In the genomic region with DNA sequence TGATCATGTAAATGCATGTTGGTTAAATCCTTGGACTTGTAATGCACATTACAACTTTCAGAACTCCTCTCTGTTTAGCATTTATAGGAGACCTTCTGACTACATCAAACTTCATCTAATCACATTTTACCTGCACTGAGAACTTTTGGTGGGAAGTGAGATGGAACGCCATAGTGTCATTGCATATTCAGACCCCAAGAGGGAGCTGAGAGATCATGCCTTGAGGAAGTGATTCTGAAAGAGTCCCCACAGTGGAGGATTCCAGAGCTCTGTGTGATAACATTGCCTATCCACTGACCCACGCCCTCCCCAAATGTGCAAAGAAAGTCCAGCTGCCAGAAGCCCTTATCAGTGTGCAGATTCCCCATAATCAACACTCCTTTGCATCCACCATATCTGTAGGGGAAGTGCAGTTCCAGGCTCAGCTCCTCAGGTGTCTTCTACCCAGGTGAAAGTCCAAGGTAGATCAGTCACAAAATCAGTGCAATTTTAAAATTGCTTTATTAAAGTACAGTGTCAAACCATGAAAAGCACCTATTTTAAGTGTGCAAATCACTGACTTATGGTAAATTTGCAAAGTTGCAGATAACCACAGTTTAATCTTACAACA, we compare ENCODE assay signal across 8 cellular contexts.
A peak's percentile ranks its signal among the peaks of the same experiment; 100 is the strongest.
DNase-seq lines count a peak whose midpoint lies in the region; ATAC-seq and TF ChIP-seq lines count a peak whose summit lies in the region.

No MANE protein-coding gene starts in this region.

- intact Hi-C loops in MCF 10A (cut with micrococcal nuclease) = no loop called here
- intact Hi-C loops in breast epithelium (cut with DNase I; ENCODE audit: low total_unique reads) = no loop called here

- BruUV-seq in MCF 10A (replicated peaks; lab: Mats Ljungman, UMichigan) = no TSS peak

- CTCF ChIA-PET in MCF 10A (lab: Yijun Ruan, JAX) = interaction anchor here (0.7 to 1.3 kb wide), 10 partner anchors 10 to 171 kb away, joined by 3 to 5 read pairs (median 3); no protein-coding TSS in a partner anchor

- DNase-seq in MCF 10A (ENCODE audit: unreplicated experiment) (peak; percentile 51), breast epithelium (ENCODE audit: low spot score in 2 of 2) (no peak), MM.1S (peak; percentile 63), astrocyte of the cerebellum (ENCODE audit: low read depth) (no peak), kidney tubule cell (ENCODE audit: low spot score) (peak; percentile 49), HPDE6-E6E7 (ENCODE audit: extremely low spot score) (no peak), dedifferentiated amniotic fluid mesenchymal stem cell (ENCODE audit: extremely low spot score) (no peak)
- DNase-seq in activated naive CD8-positive, alpha-beta T cell treated with anti-CD3 and anti-CD28 coated beads, Interleukin-2, amount 50 U/mL, for 24 hours = no peak

- no peaks in the 10 kb centered on the region for H3K79me2 ChIP-seq in MM.1S (ENCODE audit: low read length)

- H3K4me1 ChIP-seq in breast epithelium = no peaks in the 10 kb centered on the region
- no peaks in the 10 kb centered on the region for H3K4me1 ChIP-seq in MM.1S (ENCODE audit: low read length)

- H3K27me3 ChIP-seq in breast epithelium = peaks cover 0 to 8% of the 10 kb centered on the region in 2 donors
- no peaks in the 10 kb centered on the region for H3K27me3 ChIP-seq in MM.1S (replicated peaks; ENCODE audit: insufficient read depth, low read length)

- H4K20me1 ChIP-seq in MM.1S (ENCODE audit: insufficient read depth, low read length) = no peaks in the 10 kb centered on the region

- H3K36me3 ChIP-seq in breast epithelium = no peaks in the 10 kb centered on the region
- no peaks in the 10 kb centered on the region for H3K36me3 ChIP-seq in MM.1S (replicated peaks; ENCODE audit: insufficient read depth, low read length)

- no peaks in the 10 kb centered on the region for H3K9me3 Mint-ChIP-seq in MCF 10A (ENCODE audit: unreplicated experiment)
- H3K9me3 Mint-ChIP-seq in activated naive CD8-positive, alpha-beta T cell treated with anti-CD3 and anti-CD28 coated beads, Interleukin-2, amount 50 U/mL, for 24 hours = no peaks in the 10 kb centered on the region

- TF ChIP-seq CTCF in MCF 10A (IDR thresholded peaks at IDR 0.05; ENCODE audit: unreplicated experiment) = peak; percentile 71
- TF ChIP-seq CTCF in breast epithelium (IDR thresholded peaks at IDR 0.05) = peak in 1 of 3 donors; percentile 59
- TF ChIP-seq CTCF in MM.1S (IDR thresholded peaks at IDR 0.05; ENCODE audit: low read length) = peak; percentile 94
- peak; percentile 77 for TF ChIP-seq CTCF in astrocyte of the cerebellum (IDR thresholded peaks at IDR 0.05; ENCODE audit: low read depth, low read length, missing control alignments)

- H3K4me3 ChIP-seq in breast epithelium = no peak overlapping the region
- H3K4me3 ChIP-seq in MM.1S (ENCODE audit: low read length) = no peak overlapping the region
- H3K4me3 ChIP-seq in astrocyte of the cerebellum (ENCODE audit: low read depth, low read length) = no peak overlapping the region

- POLR2A ChIA-PET in MCF 10A (lab: Yijun Ruan, JAX) = no interaction called here

- no peaks in the 10 kb centered on the region for H3K4me1 Mint-ChIP-seq in MCF 10A (ENCODE audit: insufficient read depth, unreplicated experiment)
- H3K4me1 Mint-ChIP-seq in activated naive CD8-positive, alpha-beta T cell treated with anti-CD3 and anti-CD28 coated beads, Interleukin-2, amount 50 U/mL, for 24 hours = no peaks in the 10 kb centered on the region

- H3K9me3 ChIP-seq in breast epithelium (no peaks in the 10 kb centered on the region), MM.1S (replicated peaks; ENCODE audit: insufficient read depth, low read length) (no peaks in the 10 kb centered on the region)

- H3K27ac Mint-ChIP-seq in MCF 10A (ENCODE audit: low read depth, unreplicated experiment) = no peak overlapping the region
- H3K27ac Mint-ChIP-seq in activated naive CD8-positive, alpha-beta T cell treated with anti-CD3 and anti-CD28 coated beads, Interleukin-2, amount 50 U/mL, for 24 hours = no peak overlapping the region

- no peak overlapping the region for H3K4me3 Mint-ChIP-seq in MCF 10A (ENCODE audit: unreplicated experiment)
- no peak overlapping the region for H3K4me3 Mint-ChIP-seq in activated naive CD8-positive, alpha-beta T cell treated with anti-CD3 and anti-CD28 coated beads, Interleukin-2, amount 50 U/mL, for 24 hours

- ATAC-seq in activated naive CD8-positive, alpha-beta T cell treated with anti-CD3 and anti-CD28 coated beads, Interleukin-2, amount 50 U/mL, for 24 hours = no peak

- no peaks in the 10 kb centered on the region for H3F3A ChIP-seq in MM.1S (ENCODE audit: insufficient read depth, low read length)

- H3K9ac ChIP-seq in MM.1S (ENCODE audit: low read length) = no peak overlapping the region

- H3K4me2 ChIP-seq in MM.1S (ENCODE audit: low read depth, low read length) = no peak overlapping the region

- peaks cover 91% of the 10 kb centered on the region for H3K27me3 Mint-ChIP-seq in MCF 10A (ENCODE audit: insufficient read depth, unreplicated experiment)
- H3K27me3 Mint-ChIP-seq in activated naive CD8-positive, alpha-beta T cell treated with anti-CD3 and anti-CD28 coated beads, Interleukin-2, amount 50 U/mL, for 24 hours = peaks cover 4% of the 10 kb centered on the region

- no peaks in the 10 kb centered on the region for H3K36me3 Mint-ChIP-seq in MCF 10A (ENCODE audit: insufficient read depth, unreplicated experiment)
- no peaks in the 10 kb centered on the region for H3K36me3 Mint-ChIP-seq in activated naive CD8-positive, alpha-beta T cell treated with anti-CD3 and anti-CD28 coated beads, Interleukin-2, amount 50 U/mL, for 24 hours (ENCODE audit: low read depth)

- H3K27ac ChIP-seq in breast epithelium (no peak overlapping the region), MM.1S (ENCODE audit: low read length) (no peak overlapping the region)

- no peak for TF ChIP-seq POLR2A in breast epithelium (IDR thresholded peaks at IDR 0.05)

- H2AFZ ChIP-seq in MM.1S (ENCODE audit: low read length) = peak overlapping the region; percentile 40; the same call in 1 of the 2 replicates

- in situ Hi-C loops in astrocyte of the cerebellum (cut with HindIII; ENCODE audit: low sequenced_read_pairs) = no loop called here

- H3K9me2 ChIP-seq in MM.1S (replicated peaks; ENCODE audit: insufficient read depth, low read length) = no peaks in the 10 kb centered on the region

Comparison
In these comparisons a context has a peak if more than half of its experiments do, and no peak if none do; other contexts are left out.
1. DNase-seq: peak in MCF 10A (single experiment), MM.1S (single experiment) and kidney tubule cell (single experiment); none in breast epithelium (0 of 2), astrocyte of the cerebellum (single experiment), activated naive CD8-positive, alpha-beta T cell treated with anti-CD3 and anti-CD28 coated beads, Interleukin-2, amount 50 U/mL, for 24 hours (single experiment), HPDE6-E6E7 (single experiment) and dedifferentiated amniotic fluid mesenchymal stem cell (single experiment).